In genomic region chr1:120014978-120015377, GRCh38 we compare ENCODE assay signal across 8 cellular contexts. TPM values are rescaled to one million over a fixed set of nuclear protein-coding genes. Genes with fewer than 3 reads are reported as not detected.
DNase-seq lines count a peak whose midpoint lies in the region; ATAC-seq, FAIRE-seq and TF ChIP-seq lines count a peak whose summit lies in the region.
"Not testable (repeated sequence)": the region's sequence is repeated elsewhere in the genome, so short reads cannot be mapped to it uniquely, and the experiment has no call there.

No MANE protein-coding gene starts in this region.

- intact Hi-C loops in left cardiac atrium (cut with DNase I); left lung (cut with DNase I); psoas muscle (cut with DNase I): not testable (repeated sequence)

- not testable (repeated sequence) for H3K27me3 Mint-ChIP-seq in astrocyte (ENCODE audit: low read depth, unreplicated experiment); glutamatergic neuron (ENCODE audit: unreplicated experiment); neural progenitor cell (ENCODE audit: insufficient read depth, low read depth); type B pancreatic cell

- H3K27ac ChIP-seq in SJCRH30; astrocyte (ENCODE audit: low read depth, low read length); neural progenitor cell; psoas muscle: not testable (repeated sequence)
- peak overlapping the region in 1 of 2 donors; percentile 28 for H3K27ac ChIP-seq in left lung

- not testable (repeated sequence) for H3K27me3 ChIP-seq in SJCRH30; astrocyte (ENCODE audit: insufficient read depth, low read length); left lung; neural progenitor cell; psoas muscle (ENCODE audit: insufficient read depth in 3 of 3, low read length in 2 of 3)

- not testable (repeated sequence) for H3K36me3 ChIP-seq in SJCRH30; astrocyte (ENCODE audit: insufficient read depth, low read length); left lung; neural progenitor cell; psoas muscle (ENCODE audit: insufficient read depth in 1 of 2, low read depth in 1 of 2)

- not testable (repeated sequence) for FAIRE-seq in astrocyte (lab: Jason Lieb, UNC)

- not testable (repeated sequence) for TF ChIP-seq CTCF in astrocyte (IDR thresholded peaks at IDR 0.05; ENCODE audit: insufficient read depth, low read depth, low read length); glutamatergic neuron (IDR thresholded peaks at IDR 0.05; ENCODE audit: partially characterized antibody, unreplicated experiment); left lung (IDR thresholded peaks at IDR 0.05); neural progenitor cell (IDR thresholded peaks at IDR 0.05); psoas muscle (IDR thresholded peaks at IDR 0.05); type B pancreatic cell (conservative IDR thresholded peaks at IDR 0.05)

- not testable (repeated sequence) for H3K36me3 Mint-ChIP-seq in astrocyte (ENCODE audit: low read depth, unreplicated experiment); glutamatergic neuron (ENCODE audit: unreplicated experiment); neural progenitor cell; type B pancreatic cell

- H4K20me1 ChIP-seq in astrocyte (ENCODE audit: insufficient read depth, low read length); neural progenitor cell (ENCODE audit: low read depth): not testable (repeated sequence)

- H3K9me3 Mint-ChIP-seq in astrocyte (ENCODE audit: unreplicated experiment); glutamatergic neuron (ENCODE audit: unreplicated experiment); neural progenitor cell; type B pancreatic cell: not testable (repeated sequence)

- DNase-seq in SJCRH30, result peak in 1 of 2 experiments; percentile 6
- not testable (repeated sequence) for DNase-seq in astrocyte (ENCODE audit: low read depth); glutamatergic neuron; neural progenitor cell (ENCODE audit: low spot score); type B pancreatic cell (ENCODE audit: extremely low spot score, unreplicated experiment)
- DNase-seq in left cardiac atrium, result peak; percentile 26
- DNase-seq in left lung, result peak; percentile 6 to 34
- peak; percentile 31 to 70 for DNase-seq in psoas muscle

- not testable (repeated sequence) for ATAC-seq in left cardiac atrium, left lung, psoas muscle

- H3K4me1 ChIP-seq in SJCRH30; astrocyte (ENCODE audit: insufficient read depth, low read length); left lung; neural progenitor cell; psoas muscle: not testable (repeated sequence)

- peak overlapping the region; percentile 58 for H3K27ac Mint-ChIP-seq in astrocyte (ENCODE audit: unreplicated experiment)
- H3K27ac Mint-ChIP-seq in glutamatergic neuron (ENCODE audit: unreplicated experiment); neural progenitor cell: not testable (repeated sequence)
- H3K27ac Mint-ChIP-seq in type B pancreatic cell, result peak overlapping the region; percentile 34

- not testable (repeated sequence) for H3K79me2 ChIP-seq in astrocyte (ENCODE audit: insufficient read depth, low read length); neural progenitor cell (ENCODE audit: low read depth)

- H3K9ac ChIP-seq in astrocyte (ENCODE audit: low read length); neural progenitor cell: not testable (repeated sequence)

- WGBS in psoas muscle, 3 donors, result 31 to 44% (median 35%) methylated on average over 6 to 7 of the region's 7 CpGs

- H3K4me3 Mint-ChIP-seq in astrocyte (ENCODE audit: unreplicated experiment); type B pancreatic cell: not testable (repeated sequence)
- H3K4me3 Mint-ChIP-seq in glutamatergic neuron (ENCODE audit: unreplicated experiment) (peak overlapping the region; percentile 65), neural progenitor cell (peak overlapping the region; percentile 50)

- peak overlapping the region; percentile 29; the same call in 1 of the 2 replicates for H3K4me3 ChIP-seq in SJCRH30
- not testable (repeated sequence) for H3K4me3 ChIP-seq in astrocyte (ENCODE audit: insufficient read depth, low read depth, low read length); left lung; neural progenitor cell; psoas muscle

- not testable (repeated sequence) for H3K4me2 ChIP-seq in astrocyte (ENCODE audit: low read length); neural progenitor cell

- H3K4me1 Mint-ChIP-seq in astrocyte (ENCODE audit: low read depth, unreplicated experiment); glutamatergic neuron (ENCODE audit: low read depth, unreplicated experiment); neural progenitor cell; type B pancreatic cell (ENCODE audit: unreplicated experiment): not testable (repeated sequence)

- H3K9me3 ChIP-seq in SJCRH30 (replicated peaks); astrocyte (ENCODE audit: insufficient read depth, low read depth, low read length); left lung; neural progenitor cell (ENCODE audit: low read depth); psoas muscle: not testable (repeated sequence)

- not testable (repeated sequence) for H2AFZ ChIP-seq in astrocyte (ENCODE audit: low read depth, low read length); neural progenitor cell (replicated peaks)

- H3F3A ChIP-seq in neural progenitor cell (ENCODE audit: low read depth), result not testable (repeated sequence)

RNA-seq across cellular contexts. Expression of gene NOTCH2, which starts 54.5 kb away (rescaled TPM):
- total RNA-seq in SJCRH30 (2014; rRNA removed; shearing (Covaris generic)), result 72.1 and 76.8 TPM in 2 replicates
- total RNA-seq in astrocyte, result 194 and 213 TPM in 2 replicates
- 3.5 TPM for total RNA-seq in glutamatergic neuron (ENCODE audit: unreplicated experiment)
- 10 to 100 TPM; 44.7 to 45.0 TPM for total RNA-seq in left cardiac atrium
- total RNA-seq in left lung, result 100 to 1,000 TPM in 1 of 2 donors, 10 to 100 TPM in 1; 93.5 to 129 TPM
- 66.6 and 75.8 TPM in 2 replicates for total RNA-seq in neural progenitor cell (ENCODE audit: low replicate concordance)
- total RNA-seq in psoas muscle, result 10 to 100 TPM; 15.4 to 19.7 (median 17.3) TPM
- polyA plus RNA-seq in psoas muscle, result 1 to 10 TPM; 2.1 to 5.7 (median 3.2) TPM
- 93.6 and 142 TPM in 2 replicates for total RNA-seq in type B pancreatic cell (ENCODE audit: low replicate concordance)
